ENCODE assay signal across 8 cellular contexts in the genomic region with DNA sequence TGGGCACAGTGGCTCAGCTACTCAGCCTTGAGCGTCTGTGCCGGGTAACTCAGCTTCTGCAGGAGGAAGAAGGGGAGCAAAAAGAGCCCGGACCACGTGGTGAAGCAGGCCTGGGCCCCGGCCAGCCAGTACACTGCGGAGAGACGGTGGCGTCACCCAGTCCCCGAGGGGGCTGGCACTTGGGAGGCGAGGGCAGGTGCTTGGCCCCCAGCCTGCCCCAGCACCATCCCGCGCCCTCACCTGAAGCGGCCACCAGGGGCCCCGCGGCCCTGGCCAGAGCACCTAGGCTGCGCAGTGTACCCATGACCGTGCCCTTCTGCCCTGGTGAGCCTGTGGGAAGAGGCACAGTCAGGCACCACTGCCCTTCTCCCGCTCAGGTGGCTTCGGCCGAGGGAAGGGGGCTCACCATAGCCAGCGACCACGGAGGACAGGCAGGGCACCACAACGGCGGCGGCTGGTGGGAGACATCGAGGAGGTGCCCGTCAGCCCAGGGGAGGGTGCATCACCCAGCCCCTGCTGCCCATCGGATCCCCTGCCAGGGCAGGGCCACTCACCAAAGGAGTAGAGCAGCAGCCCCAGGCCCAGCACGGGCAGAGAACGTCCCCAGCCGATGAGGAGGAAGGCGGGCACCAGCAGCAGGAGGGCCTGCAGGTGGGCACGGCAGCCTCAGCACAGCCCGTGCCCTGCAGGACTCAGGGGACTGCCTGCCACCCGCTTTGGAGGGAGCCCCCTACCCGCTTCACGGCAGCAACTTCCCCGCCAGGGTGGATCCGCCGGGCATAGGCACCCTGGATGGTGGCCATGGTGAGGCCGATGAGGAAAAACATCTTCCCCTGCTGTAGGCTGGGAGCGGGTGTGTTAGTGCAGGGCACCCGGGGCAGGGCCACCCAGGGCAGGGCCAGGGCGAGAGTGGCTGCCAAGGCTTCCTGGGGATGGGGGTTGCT. TPM values are rescaled to one million over a fixed set of nuclear protein-coding genes. Genes with fewer than 3 reads are reported as not detected.
DNase-seq lines count a peak whose midpoint lies in the region; ATAC-seq and TF ChIP-seq lines count a peak whose summit lies in the region.

No MANE protein-coding gene starts in this region.

- intact Hi-C loops in CD14-positive monocyte (cut with micrococcal nuclease) = loop anchor here (5.0 to 10.0 kb wide), 2 partner anchors 86 to 174 kb away; a partner anchor contains a TSS

- H3K4me3 Mint-ChIP-seq in CD14-positive monocyte = no peak overlapping the region
- peak overlapping the region; percentile 81 to 90 (median 87) for H3K4me3 Mint-ChIP-seq in IgD-negative memory B cell
- no peak overlapping the region for H3K4me3 Mint-ChIP-seq in chondrocyte (ENCODE audit: unreplicated experiment)
- peak overlapping the region; percentile 95 for H3K4me3 Mint-ChIP-seq in natural killer cell treated with Interleukin-12 subunit alpha and Interleukin-12 subunit beta and Interleukin-15 and Interleukin-18, amount 100 ng/mL, for 72 hours

- H3K9me3 Mint-ChIP-seq in CD14-positive monocyte = no peaks in the 10 kb centered on the region
- no peaks in the 10 kb centered on the region for H3K9me3 Mint-ChIP-seq in IgD-negative memory B cell
- H3K9me3 Mint-ChIP-seq in chondrocyte (ENCODE audit: low read depth) = no peaks in the 10 kb centered on the region
- no peaks in the 10 kb centered on the region for H3K9me3 Mint-ChIP-seq in natural killer cell treated with Interleukin-12 subunit alpha and Interleukin-12 subunit beta and Interleukin-15 and Interleukin-18, amount 100 ng/mL, for 72 hours

- H3K27me3 Mint-ChIP-seq in CD14-positive monocyte (ENCODE audit: low read depth in 3 of 3) (peaks cover 0 to 5% (median 2%) of the 10 kb centered on the region in 3 donors), IgD-negative memory B cell (no peaks in the 10 kb centered on the region), chondrocyte (ENCODE audit: low read depth) (no peaks in the 10 kb centered on the region)
- no peaks in the 10 kb centered on the region for H3K27me3 Mint-ChIP-seq in natural killer cell treated with Interleukin-12 subunit alpha and Interleukin-12 subunit beta and Interleukin-15 and Interleukin-18, amount 100 ng/mL, for 72 hours

- peaks cover 40 to 49% of the 10 kb centered on the region in 2 donors for H3K36me3 Mint-ChIP-seq in CD14-positive monocyte
- H3K36me3 Mint-ChIP-seq in IgD-negative memory B cell = peaks cover 6% of the 10 kb centered on the region
- peaks cover 18% of the 10 kb centered on the region for H3K36me3 Mint-ChIP-seq in chondrocyte (ENCODE audit: low read depth)
- no peaks in the 10 kb centered on the region for H3K36me3 Mint-ChIP-seq in natural killer cell treated with Interleukin-12 subunit alpha and Interleukin-12 subunit beta and Interleukin-15 and Interleukin-18, amount 100 ng/mL, for 72 hours

- no peak for DNase-seq in CD14-positive monocyte (ENCODE audit: low spot score)
- peak; percentile 94 for DNase-seq in chondrocyte (ENCODE audit: low spot score)
- DNase-seq in natural killer cell treated with Interleukin-12 subunit alpha and Interleukin-12 subunit beta and Interleukin-15 and Interleukin-18, amount 100 ng/mL, for 72 hours (ENCODE audit: low spot score) = peak; percentile 61
- DNase-seq in SK-N-DZ (ENCODE audit: low spot score) = no peak
- DNase-seq in putamen (ENCODE audit: low spot score) = no peak
- no peak for DNase-seq in kidney glomerular epithelial cell (lab: John Stamatoyannopoulos, UW)

- peak overlapping the region; percentile 23 to 94 (median 90) for H3K27ac Mint-ChIP-seq in CD14-positive monocyte
- H3K27ac Mint-ChIP-seq in IgD-negative memory B cell = peak overlapping the region; percentile 92 to 98 (median 95)
- H3K27ac Mint-ChIP-seq in chondrocyte (ENCODE audit: unreplicated experiment) = peak overlapping the region; percentile 57
- H3K27ac Mint-ChIP-seq in natural killer cell treated with Interleukin-12 subunit alpha and Interleukin-12 subunit beta and Interleukin-15 and Interleukin-18, amount 100 ng/mL, for 72 hours = peak overlapping the region; percentile 80 to 96

- H3K4me1 Mint-ChIP-seq in CD14-positive monocyte = peaks cover 34% of the 10 kb centered on the region
- H3K4me1 Mint-ChIP-seq in IgD-negative memory B cell = peaks cover 23 to 30% (median 29%) of the 10 kb centered on the region in 3 donors
- H3K4me1 Mint-ChIP-seq in chondrocyte (ENCODE audit: low read depth) = peaks cover 24% of the 10 kb centered on the region
- H3K4me1 Mint-ChIP-seq in natural killer cell treated with Interleukin-12 subunit alpha and Interleukin-12 subunit beta and Interleukin-15 and Interleukin-18, amount 100 ng/mL, for 72 hours (ENCODE audit: low read depth in 2 of 2) = peaks cover 23% of the 10 kb centered on the region in 2 donors

- ATAC-seq in natural killer cell treated with Interleukin-12 subunit alpha and Interleukin-12 subunit beta and Interleukin-15 and Interleukin-18, amount 100 ng/mL, for 72 hours = no peak
- no peak for ATAC-seq in GM21717 (IDR thresholded peaks at IDR 0.05; ENCODE audit: unreplicated experiment)

- TF ChIP-seq CTCF in CD14-positive monocyte (IDR thresholded peaks at IDR 0.05) (no peak), chondrocyte (IDR thresholded peaks at IDR 0.05) (peak; percentile 34)

RNA-seq across cellular contexts. Expression of a gene that starts 32.1 kb away (rescaled TPM):
- polyA plus RNA-seq in CD14-positive monocyte (1 to 10 TPM; 3.9 to 4.3 TPM), IgD-negative memory B cell (18.9 TPM)
- 22.2 to 23.9 TPM (median 22.7 TPM) in 3 replicates for total RNA-seq in chondrocyte
- total RNA-seq in natural killer cell treated with Interleukin-12 subunit alpha and Interleukin-12 subunit beta and Interleukin-15 and Interleukin-18, amount 100 ng/mL, for 72 hours = 100 to 1,000 TPM in 1 of 2 donors, 10 to 100 TPM in 1; 91.5 to 136 TPM
- 15.0 and 18.6 TPM in 2 replicates for polyA plus RNA-seq in SK-N-DZ (2014; cell fraction: cytosol; rRNA removed)
- polyA plus RNA-seq in SK-N-DZ (2014; cell fraction: nucleus; rRNA removed) = 16.9 and 19.7 TPM in 2 replicates

RNA-seq across cellular contexts. Expression of a gene that starts 32.3 kb away (rescaled TPM):
- polyA plus RNA-seq in CD14-positive monocyte (1 to 10 TPM; 1.1 to 1.2 TPM), IgD-negative memory B cell (0.99 TPM)
- 12.0 to 13.4 TPM (median 12.8 TPM) in 3 replicates for total RNA-seq in chondrocyte
- 10 to 100 TPM in 1 of 2 donors, 1 to 10 TPM in 1; 8.0 to 12.1 TPM for total RNA-seq in natural killer cell treated with Interleukin-12 subunit alpha and Interleukin-12 subunit beta and Interleukin-15 and Interleukin-18, amount 100 ng/mL, for 72 hours
- polyA plus RNA-seq in SK-N-DZ (2014; cell fraction: cytosol; rRNA removed) = 8.1 and 10.0 TPM in 2 replicates
- 6.7 and 7.3 TPM in 2 replicates for polyA plus RNA-seq in SK-N-DZ (2014; cell fraction: nucleus; rRNA removed)

Comparison
In these comparisons a context has a peak if more than half of its experiments do, and no peak if none do; other contexts are left out.
1. DNase-seq: peak in chondrocyte (single experiment) and natural killer cell treated with Interleukin-12 subunit alpha and Interleukin-12 subunit beta and Interleukin-15 and Interleukin-18, amount 100 ng/mL, for 72 hours (single experiment); none in CD14-positive monocyte (single experiment), SK-N-DZ (single experiment), putamen (single experiment) and kidney glomerular epithelial cell (single experiment).
2. H3K4me3 Mint-ChIP-seq: peak in IgD-negative memory B cell (4 of 4) and natural killer cell treated with Interleukin-12 subunit alpha and Interleukin-12 subunit beta and Interleukin-15 and Interleukin-18, amount 100 ng/mL, for 72 hours (single experiment); none in CD14-positive monocyte (0 of 2) and chondrocyte (single experiment).
3. Peak in every context shown above with its lines, with median percentiles within 50 percentile points of each other: H3K27ac Mint-ChIP-seq.